In genomic region chr12:106303202-106303820, GRCh38 we compare ENCODE assay signal across 1 cellular context.
A peak's percentile ranks its signal among the peaks of the same experiment; 100 is the strongest.
TF ChIP-seq lines count a peak whose summit lies in the region.

No MANE protein-coding gene starts in this region.

TF ChIP-seq in HepG2, 621 proteins besides CTCF, POLR2A, EP300 and RAD21 (continued from another document and continues in another):
- 0 out of 2 replicates have a peak, but pooled peaks have one; percentile 32 for TF ChIP-seq ZNF552 (CRISPR knock-in tag; IDR thresholded peaks at IDR 0.05; ENCODE audit: borderline replicate concordance)
- no peak; the same call in 1 of the 2 replicates for TF ChIP-seq FOXA3 (CRISPR knock-in tag; IDR thresholded peaks at IDR 0.05)
- TF ChIP-seq SP1 (IDR thresholded peaks at IDR 0.05) = no peak
- no peak for TF ChIP-seq SP1 (CRISPR knock-in tag; IDR thresholded peaks at IDR 0.05)
- no peak for TF ChIP-seq ZNF616 (CRISPR knock-in tag; IDR thresholded peaks at IDR 0.05; ENCODE audit: low read depth)
- peak; percentile 50; the same call in 1 of the 2 replicates for TF ChIP-seq ETV5 (CRISPR knock-in tag; IDR thresholded peaks at IDR 0.05; ENCODE audit: borderline replicate concordance)
- TF ChIP-seq JDP2 (CRISPR knock-in tag; IDR thresholded peaks at IDR 0.05; ENCODE audit: borderline replicate concordance) = no peak
- peak; percentile 56 for TF ChIP-seq SP2 (CRISPR knock-in tag; IDR thresholded peaks at IDR 0.05)
- TF ChIP-seq MZF1 (CRISPR knock-in tag; IDR thresholded peaks at IDR 0.05; ENCODE audit: borderline replicate concordance) = 0 out of 2 replicates have a peak, but pooled peaks have one; percentile 41
- TF ChIP-seq SAP130 (CRISPR knock-in tag; IDR thresholded peaks at IDR 0.05; ENCODE audit: low read depth) = peak; percentile 89
- TF ChIP-seq ZGPAT (CRISPR knock-in tag; IDR thresholded peaks at IDR 0.05) = 0 out of 2 replicates have a peak, but pooled peaks have one; percentile 21
- peak; percentile 38; the same call in 1 of the 2 replicates for TF ChIP-seq ZFY (CRISPR knock-in tag; IDR thresholded peaks at IDR 0.05)
- TF ChIP-seq NR2C2 (CRISPR knock-in tag; IDR thresholded peaks at IDR 0.05; ENCODE audit: borderline replicate concordance) = no peak
- no peak for TF ChIP-seq SCMH1 (CRISPR knock-in tag; IDR thresholded peaks at IDR 0.05; ENCODE audit: borderline replicate concordance)
- no peak for TF ChIP-seq GABPA (IDR thresholded peaks at IDR 0.05; ENCODE audit: low read depth, low read length)
- TF ChIP-seq GABPA (CRISPR knock-in tag; IDR thresholded peaks at IDR 0.05; ENCODE audit: low read depth) = 0 out of 2 replicates have a peak, but pooled peaks have one; percentile 25
- TF ChIP-seq ZNF569 (CRISPR knock-in tag; IDR thresholded peaks at IDR 0.05; ENCODE audit: borderline replicate concordance) = no peak
- TF ChIP-seq TEF (CRISPR knock-in tag; IDR thresholded peaks at IDR 0.05) = no peak
- TF ChIP-seq ETV6 (CRISPR knock-in tag; conservative IDR thresholded peaks at IDR 0.05) = no peak
- TF ChIP-seq ZFYVE20 (CRISPR knock-in tag; IDR thresholded peaks at IDR 0.05; ENCODE audit: borderline replicate concordance, low read depth) = 0 out of 2 replicates have a peak, but pooled peaks have one; percentile 26
- peak; percentile 15; the same call in 1 of the 2 replicates for TF ChIP-seq ZNF12 (CRISPR knock-in tag; IDR thresholded peaks at IDR 0.05)
- TF ChIP-seq ISL2 (CRISPR knock-in tag; IDR thresholded peaks at IDR 0.05) = 0 out of 2 replicates have a peak, but pooled peaks have one; percentile 22
- TF ChIP-seq HMGA1 (CRISPR knock-in tag; conservative IDR thresholded peaks at IDR 0.05) = no peak
- no peak for TF ChIP-seq ZNF124 (CRISPR knock-in tag; IDR thresholded peaks at IDR 0.05)
- peak; percentile 29; the same call in 1 of the 2 replicates for TF ChIP-seq ZFP90 (CRISPR knock-in tag; IDR thresholded peaks at IDR 0.05; ENCODE audit: borderline replicate concordance)
- no peak for TF ChIP-seq GTF3A (CRISPR knock-in tag; conservative IDR thresholded peaks at IDR 0.05)
- TF ChIP-seq ZBTB40 (IDR thresholded peaks at IDR 0.05) = no peak
- no peak for TF ChIP-seq ZBTB40 (CRISPR knock-in tag; IDR thresholded peaks at IDR 0.05)
- no peak for TF ChIP-seq FOXA1 (IDR thresholded peaks at IDR 0.05)
- TF ChIP-seq FOXA1 (CRISPR knock-in tag; IDR thresholded peaks at IDR 0.05) = peak; percentile 12; the same call in 1 of the 2 replicates
- TF ChIP-seq GATAD1 (CRISPR knock-in tag; IDR thresholded peaks at IDR 0.05) = no peak
- TF ChIP-seq KLF16 (CRISPR knock-in tag; IDR thresholded peaks at IDR 0.05) = no peak
- TF ChIP-seq HNRNPLL (IDR thresholded peaks at IDR 0.05; ENCODE audit: low read depth, low read length, poor library complexity, severe bottlenecking) = peak; percentile 42
- 0 out of 2 replicates have a peak, but pooled peaks have one; percentile 55 for TF ChIP-seq ZSCAN31 (CRISPR knock-in tag; IDR thresholded peaks at IDR 0.05; ENCODE audit: low read depth)
- 0 out of 2 replicates have a peak, but pooled peaks have one; percentile 23 for TF ChIP-seq ZNF800 (CRISPR knock-in tag; IDR thresholded peaks at IDR 0.05)
- TF ChIP-seq MXI1 (IDR thresholded peaks at IDR 0.05; ENCODE audit: borderline replicate concordance, low read depth, low read length) = peak; percentile 92; the same call in 2 of the 3 replicates
- no peak for TF ChIP-seq RARG (CRISPR knock-in tag; IDR thresholded peaks at IDR 0.05; ENCODE audit: low read depth)
- no peak for TF ChIP-seq HES4 (CRISPR knock-in tag; IDR thresholded peaks at IDR 0.05; ENCODE audit: borderline replicate concordance)
- TF ChIP-seq ZC3H13 (CRISPR knock-in tag; IDR thresholded peaks at IDR 0.05) = no peak; the same call in 1 of the 2 replicates
- no peak for TF ChIP-seq SSRP1 (CRISPR knock-in tag; IDR thresholded peaks at IDR 0.05)
- no peak; the same call in 1 of the 2 replicates for TF ChIP-seq ZNF276 (CRISPR knock-in tag; IDR thresholded peaks at IDR 0.05; ENCODE audit: low read depth)
- peak; percentile 10; the same call in 1 of the 2 replicates for TF ChIP-seq THRA (CRISPR knock-in tag; IDR thresholded peaks at IDR 0.05; ENCODE audit: borderline replicate concordance)
- TF ChIP-seq KAT8 (CRISPR knock-in tag; IDR thresholded peaks at IDR 0.05) = 0 out of 2 replicates have a peak, but pooled peaks have one; percentile 27
- no peak for TF ChIP-seq ZNF770 (CRISPR knock-in tag; IDR thresholded peaks at IDR 0.05)
